13 cellular contexts compared by ENCODE assay signal in genomic region chr9:131682261-131682660, GRCh38. TPM values are rescaled to one million over a fixed set of nuclear protein-coding genes. Genes with fewer than 3 reads are reported as not detected.
DNase-seq lines count a peak whose midpoint lies in the region; ATAC-seq and TF ChIP-seq lines count a peak whose summit lies in the region.
"Had no signal": no experiment of that assay in that cellular context is flagged by ENCODE, and none has a peak within 500 bp of the region (broad histone marks: within the 10 kb centered on the region; RNA-seq: fewer than 3 reads in every experiment).

No MANE protein-coding gene starts in this region.

- TF ChIP-seq CTCF in thoracic aorta (IDR thresholded peaks at IDR 0.05): no peak

- in situ Hi-C loops in HAP-1 (cut with MboI; ENCODE audit: low sequenced_read_pairs): no loop called here

- H4K91ac ChIP-seq in mesenchymal stem cell (ENCODE audit: low read length): no peak overlapping the region

- H3K14ac ChIP-seq in mesenchymal stem cell (ENCODE audit: low read length in 2 of 2): no peak overlapping the region

- H3K27ac Mint-ChIP-seq in central memory CD8-positive, alpha-beta T cell (ENCODE audit: low read depth): peak overlapping the region; percentile 24
- H3K27ac Mint-ChIP-seq: activated naive CD8-positive, alpha-beta T cell treated with anti-CD3 and anti-CD28 coated beads, Interleukin-2, amount 10 ng/mL, durations not matched to agents 7 days and 5 days had no signal

- H3K4me2 ChIP-seq in mesenchymal stem cell (ENCODE audit: low read length, poor library complexity, severe bottlenecking): no peak overlapping the region
- H3K4me2 ChIP-seq: PC-9 had no signal

- H3K79me1 ChIP-seq in mesenchymal stem cell (replicated peaks; ENCODE audit: low read length, poor library complexity, severe bottlenecking): peaks cover 27% of the 10 kb centered on the region

- WGBS in HUES64: 90% methylated on average over 11 of the region's 11 CpGs
- 88% methylated on average over 11 of the region's 11 CpGs for WGBS in mesenchymal stem cell

- no peak for DNase-seq in central memory CD8-positive, alpha-beta T cell (ENCODE audit: low spot score in 2 of 2)
- DNase-seq in mesenchymal stem cell (no peak), thoracic aorta (ENCODE audit: low spot score) (no peak), NCI-H187 (lab: John Stamatoyannopoulos, UW) (no peak), HAP-1 (ENCODE audit: low spot score in 2 of 2) (no peak)
- DNase-seq in stimulated activated CD4-positive, alpha-beta T cell treated with anti-CD3 and anti-CD28 coated beads, Interleukin-2, amount 100 ng/mL, for 24 hours: no peak
- DNase-seq: activated naive CD8-positive, alpha-beta T cell treated with anti-CD3 and anti-CD28 coated beads, Interleukin-2, amount 10 ng/mL, durations not matched to agents 7 days and 5 days; NCI-H524 treated with DMSO at 0.1 percent for 48 hours; PC-9; posterior cingulate gyrus; stimulated activated CD4-positive, alpha-beta T cell treated with anti-CD3 and anti-CD28 coated beads, Interleukin-1b, Interleukin-23, amount 100 ng/mL, for 48 hours had no signal

- no peak overlapping the region for H2AK5ac ChIP-seq in mesenchymal stem cell (ENCODE audit: low read length, severe bottlenecking)

- ATAC-seq in central memory CD8-positive, alpha-beta T cell (replicated peaks; ENCODE audit: extremely low read depth, poor library complexity, severe bottlenecking): no peak
- ATAC-seq in thoracic aorta (ENCODE audit: insufficient number of reproducible peaks, low FRiP score, low read depth): no peak
- ATAC-seq: activated CD4-positive, CD25-positive, alpha-beta regulatory T cell treated with anti-CD3 and anti-CD28 coated beads, Interleukin-2, amount 50 U/mL, for 24 hours had no signal

- H3K36me3 ChIP-seq in HUES64 (ENCODE audit: insufficient read depth, low read length) (no peaks in the 10 kb centered on the region), mesenchymal stem cell (ENCODE audit: control insufficient read depth in 1 of 2, insufficient read depth in 2 of 2, low read depth in 1 of 2, low read length in 2 of 2) (no peaks in the 10 kb centered on the region), thoracic aorta (no peaks in the 10 kb centered on the region), HAP-1 (replicated peaks) (no peaks in the 10 kb centered on the region; the same call in 1 of the 2 replicates)

- H3K4me1 Mint-ChIP-seq in central memory CD8-positive, alpha-beta T cell: peaks cover 80% of the 10 kb centered on the region

- H3K27me3 Mint-ChIP-seq in central memory CD8-positive, alpha-beta T cell: no peaks in the 10 kb centered on the region
- H3K27me3 Mint-ChIP-seq: activated naive CD8-positive, alpha-beta T cell treated with anti-CD3 and anti-CD28 coated beads, Interleukin-2, amount 10 ng/mL, durations not matched to agents 7 days and 5 days had no signal

- no peaks in the 10 kb centered on the region for H3K27me3 ChIP-seq in HUES64 (ENCODE audit: insufficient read depth, low read length)
- H3K27me3 ChIP-seq in mesenchymal stem cell (ENCODE audit: control insufficient read depth in 1 of 2, insufficient read depth in 1 of 2, low read length in 2 of 2): no peaks in the 10 kb centered on the region
- H3K27me3 ChIP-seq in thoracic aorta (replicated peaks; ENCODE audit: insufficient read depth): no peaks in the 10 kb centered on the region
- H3K27me3 ChIP-seq in HAP-1 (ENCODE audit: low read depth): no peaks in the 10 kb centered on the region

- no peak overlapping the region for H3K18ac ChIP-seq in mesenchymal stem cell (ENCODE audit: low read depth in 1 of 2, low read length in 2 of 2)

- H3K9ac ChIP-seq in HUES64 (ENCODE audit: low read depth, low read length): no peak overlapping the region
- peak overlapping the region; percentile 45 for H3K9ac ChIP-seq in mesenchymal stem cell (ENCODE audit: low read length)

- H3K9me3 ChIP-seq in HUES64 (ENCODE audit: insufficient read depth, low read depth, low read length): 0 out of 2 replicates have a peak, but pooled peaks cover 7% of the 10 kb centered on the region
- H3K9me3 ChIP-seq in mesenchymal stem cell (ENCODE audit: control insufficient read depth, low read length): no peaks in the 10 kb centered on the region
- no peaks in the 10 kb centered on the region for H3K9me3 ChIP-seq in thoracic aorta
- H3K9me3 ChIP-seq in HAP-1: peaks cover 3% of the 10 kb centered on the region; the same call in 1 of the 2 replicates

- H3K27ac ChIP-seq in HUES64 (ENCODE audit: low read depth, low read length): peak overlapping the region; percentile 11; the same call in 1 of the 2 replicates
- H3K27ac ChIP-seq in mesenchymal stem cell (ENCODE audit: low read length, poor library complexity, severe bottlenecking): no peak overlapping the region
- peak overlapping the region; percentile 40 to 73 for H3K27ac ChIP-seq in thoracic aorta
- H3K27ac ChIP-seq: PC-9 had no signal

- peaks cover 5% of the 10 kb centered on the region for H3K36me3 Mint-ChIP-seq in central memory CD8-positive, alpha-beta T cell (ENCODE audit: insufficient read depth)

- no peak overlapping the region for H2BK120ac ChIP-seq in mesenchymal stem cell (ENCODE audit: low read depth, low read length)

- H2BK15ac ChIP-seq in mesenchymal stem cell (ENCODE audit: low read depth, poor library complexity, severe bottlenecking): no peak overlapping the region

- no peak overlapping the region for H2BK5ac ChIP-seq in mesenchymal stem cell (ENCODE audit: low read depth, low read length, poor library complexity, severe bottlenecking)

- H3K23ac ChIP-seq in mesenchymal stem cell (ENCODE audit: low read length in 2 of 2): no peak overlapping the region

- H4K8ac ChIP-seq in mesenchymal stem cell (ENCODE audit: low read length): no peak overlapping the region

- no peak overlapping the region for H3K4me3 Mint-ChIP-seq in central memory CD8-positive, alpha-beta T cell
- H3K4me3 Mint-ChIP-seq: activated naive CD8-positive, alpha-beta T cell treated with anti-CD3 and anti-CD28 coated beads, Interleukin-2, amount 10 ng/mL, durations not matched to agents 7 days and 5 days had no signal

- no peaks in the 10 kb centered on the region for H3K9me3 Mint-ChIP-seq in central memory CD8-positive, alpha-beta T cell
- H3K9me3 Mint-ChIP-seq: activated naive CD8-positive, alpha-beta T cell treated with anti-CD3 and anti-CD28 coated beads, Interleukin-2, amount 10 ng/mL, durations not matched to agents 7 days and 5 days had no signal

- H2BK12ac ChIP-seq in mesenchymal stem cell (ENCODE audit: low read length in 2 of 2): no peak overlapping the region

- no peak overlapping the region for H3K4ac ChIP-seq in mesenchymal stem cell (ENCODE audit: low read depth in 1 of 2, low read length in 2 of 2)

- no peak overlapping the region for H2AFZ ChIP-seq in mesenchymal stem cell (ENCODE audit: low read depth, low read length)
- H2AFZ ChIP-seq: PC-9 had no signal

- H3K4me1 ChIP-seq in HUES64 (ENCODE audit: insufficient read depth, low read length) (peaks cover 55% of the 10 kb centered on the region), mesenchymal stem cell (ENCODE audit: control insufficient read depth, insufficient read depth, low read depth, low read length) (peaks cover 18% of the 10 kb centered on the region), thoracic aorta (ENCODE audit: control insufficient read depth in 1 of 2, low read depth in 2 of 2) (peaks cover 38 to 62% of the 10 kb centered on the region in 2 donors), HAP-1 (peaks cover 23% of the 10 kb centered on the region)

- H3K4me3 ChIP-seq in HUES64 (ENCODE audit: low read length): no peak overlapping the region
- H3K4me3 ChIP-seq in mesenchymal stem cell (ENCODE audit: insufficient read depth in 1 of 2, low read depth in 1 of 2, low read length in 2 of 2): no peak overlapping the region
- H3K4me3 ChIP-seq in thoracic aorta: peak overlapping the region; percentile 61
- no peak overlapping the region for H3K4me3 ChIP-seq in HAP-1
- H3K4me3 ChIP-seq: PC-9 had no signal

RNA-seq across cellular contexts. Expression of gene RAPGEF1, which starts 57.6 kb away (rescaled TPM):
- 39.1 TPM for polyA plus RNA-seq in HUES64 (2013, experiment 1 of 2)
- 36.6 TPM for polyA plus RNA-seq in HUES64 (2013, experiment 2 of 2)
- polyA plus RNA-seq in mesenchymal stem cell (2013, experiment 1 of 2): 27.5 TPM
- 26.0 TPM for polyA plus RNA-seq in mesenchymal stem cell (2013, experiment 2 of 2)
- total RNA-seq in thoracic aorta: 10 to 100 TPM; 59.7 to 73.0 TPM
